Comparison of ENCODE assay signal across 14 cellular contexts in the genomic region with DNA sequence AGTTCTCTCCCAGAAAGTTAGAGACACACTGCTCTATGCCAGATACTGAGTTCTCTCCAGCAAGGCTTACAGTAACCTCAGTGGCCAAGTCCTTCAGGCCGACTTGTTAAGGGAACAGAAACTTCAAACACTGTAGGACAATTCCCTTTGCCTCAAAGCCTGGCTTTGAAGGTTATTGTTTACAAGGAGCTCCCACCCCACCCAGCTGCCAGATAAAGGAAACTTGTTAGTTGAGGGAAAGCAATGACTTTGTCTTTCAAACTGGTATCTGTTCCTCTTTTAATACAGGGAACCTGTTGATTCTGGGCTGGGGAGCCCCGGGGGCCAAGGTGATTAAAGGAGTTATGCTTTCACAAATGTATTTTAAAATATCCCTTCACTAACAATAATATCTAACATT. TPM values are rescaled to one million over a fixed set of nuclear protein-coding genes. Genes with fewer than 3 reads are reported as not detected.
DNase-seq lines count a peak whose midpoint lies in the region; ATAC-seq and TF ChIP-seq lines count a peak whose summit lies in the region.
"Had no signal": no experiment of that assay in that cellular context is flagged by ENCODE, and none has a peak within 500 bp of the region (broad histone marks: within the 10 kb centered on the region; RNA-seq: fewer than 3 reads in every experiment).

No MANE protein-coding gene starts in this region.

- H3K36me3 ChIP-seq in BLaER1 = no peaks in the 10 kb centered on the region
- H3K36me3 ChIP-seq: vagina had no signal

- H3K4me1 ChIP-seq in BLaER1 = peaks cover 71% of the 10 kb centered on the region
- H3K4me1 ChIP-seq: vagina had no signal

- ATAC-seq in GM21423 (IDR thresholded peaks at IDR 0.05; ENCODE audit: unreplicated experiment) (peak; percentile 60), esophagus mucosa (peak; percentile 20), GM19397 (IDR thresholded peaks at IDR 0.05; ENCODE audit: unreplicated experiment) (no peak)
- no peak for ATAC-seq in effector memory CD8-positive, alpha-beta T cell (replicated peaks)

- H3K4me3 Mint-ChIP-seq in progenitor cell of endocrine pancreas (ENCODE audit: low read depth) = no peak overlapping the region
- no peak overlapping the region for H3K4me3 Mint-ChIP-seq in effector memory CD8-positive, alpha-beta T cell
- H3K4me3 Mint-ChIP-seq: neural crest cell had no signal

- peak overlapping the region; percentile 44; the same call in 1 of the 2 replicates for H3K9ac ChIP-seq in BLaER1

- no peaks in the 10 kb centered on the region for H3K9me3 ChIP-seq in BLaER1
- H3K9me3 ChIP-seq: vagina had no signal

- no peaks in the 10 kb centered on the region for H4K20me1 ChIP-seq in BLaER1

- H3K27me3 Mint-ChIP-seq in progenitor cell of endocrine pancreas = peaks cover 44% of the 10 kb centered on the region
- H3K27me3 Mint-ChIP-seq in effector memory CD8-positive, alpha-beta T cell = peaks cover 32 to 54% of the 10 kb centered on the region in 2 donors

- peak overlapping the region; percentile 84 for H3K27ac ChIP-seq in BLaER1
- H3K27ac ChIP-seq: vagina had no signal

- no peak overlapping the region for H3K4me3 ChIP-seq in BLaER1
- H3K4me3 ChIP-seq: vagina had no signal

- no peaks in the 10 kb centered on the region for H3K27me3 ChIP-seq in BLaER1
- H3K27me3 ChIP-seq: vagina had no signal

- H3K27ac Mint-ChIP-seq in progenitor cell of endocrine pancreas = no peak overlapping the region
- H3K27ac Mint-ChIP-seq in effector memory CD8-positive, alpha-beta T cell = no peak overlapping the region

- DNase-seq in LoVo (ENCODE audit: low spot score) (peak; percentile 30), progenitor cell of endocrine pancreas (ENCODE audit: low spot score, unreplicated experiment) (no peak), NCI-H1092 (lab: John Stamatoyannopoulos, UW) (no peak)
- DNase-seq in effector memory CD8-positive, alpha-beta T cell = no peak
- DNase-seq: activated T-cell treated with anti-CD3 and anti-CD28 coated beads, Interleukin-2, amount 50 U/mL, for 48 hours; caudate nucleus; NCI-H187 treated with DMSO at 0.1 percent for 48 hours; SW 1271 had no signal

- H3K36me3 Mint-ChIP-seq in progenitor cell of endocrine pancreas (ENCODE audit: insufficient read depth) = no peaks in the 10 kb centered on the region
- no peaks in the 10 kb centered on the region for H3K36me3 Mint-ChIP-seq in effector memory CD8-positive, alpha-beta T cell (ENCODE audit: insufficient read depth)

- no peaks in the 10 kb centered on the region for H3K9me3 Mint-ChIP-seq in progenitor cell of endocrine pancreas (ENCODE audit: low read depth)
- no peaks in the 10 kb centered on the region for H3K9me3 Mint-ChIP-seq in effector memory CD8-positive, alpha-beta T cell
- H3K9me3 Mint-ChIP-seq: neural crest cell had no signal

- no peak for TF ChIP-seq CTCF in progenitor cell of endocrine pancreas (IDR thresholded peaks at IDR 0.05; ENCODE audit: unreplicated experiment)

- no peaks in the 10 kb centered on the region for H3K4me1 Mint-ChIP-seq in progenitor cell of endocrine pancreas (ENCODE audit: low read depth)
- no peaks in the 10 kb centered on the region for H3K4me1 Mint-ChIP-seq in effector memory CD8-positive, alpha-beta T cell (ENCODE audit: low read depth in 2 of 2)

- H3K4me2 ChIP-seq in BLaER1 = peak overlapping the region; percentile 79

RNA-seq across cellular contexts. Expression of gene CDKN1A, which starts 27.7 kb away (rescaled TPM):
- total RNA-seq in esophagus mucosa = 145 TPM
- 12.4 and 24.5 TPM in 2 replicates for total RNA-seq in progenitor cell of endocrine pancreas

RNA-seq across cellular contexts. Expression of gene RAB44, which starts 46.8 kb away (rescaled TPM):
- 0.36 TPM for total RNA-seq in esophagus mucosa
- total RNA-seq in progenitor cell of endocrine pancreas = not detected in 2 replicates
- total RNA-seq: neural crest cell had no signal

RNA-seq across cellular contexts. Expression of gene SRSF3, which starts 56.7 kb away (rescaled TPM):
- total RNA-seq in esophagus mucosa = 216 TPM
- 427 and 442 TPM in 2 replicates for total RNA-seq in progenitor cell of endocrine pancreas

Comparison
In these comparisons a context has a peak if more than half of its experiments do, and no peak if none do; other contexts are left out.
1. ATAC-seq: peak in GM21423 (single experiment) and esophagus mucosa (single experiment); none in GM19397 (single experiment) and effector memory CD8-positive, alpha-beta T cell (single experiment).